1 cellular context compared by ENCODE assay signal in the genomic region with DNA sequence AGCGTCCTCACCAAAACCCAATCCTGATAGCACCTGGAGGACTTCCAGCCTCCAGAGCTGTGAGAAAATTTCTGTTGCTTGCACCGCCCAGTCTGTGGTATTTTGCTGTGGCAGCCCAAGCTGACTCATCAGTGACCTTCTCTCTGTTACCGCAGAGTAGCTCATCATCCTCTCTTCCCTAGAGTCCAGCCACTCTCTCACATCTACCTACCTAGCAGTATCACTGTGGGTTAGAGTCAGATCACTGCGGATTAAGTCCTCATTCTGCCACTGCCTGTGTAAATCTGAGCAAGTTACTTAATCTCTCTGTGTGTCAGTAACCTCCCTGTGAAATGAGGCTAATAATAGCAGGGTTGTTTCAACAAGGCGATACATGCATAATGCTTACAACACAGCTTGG.
TF ChIP-seq lines count a peak whose summit lies in the region.

No MANE protein-coding gene starts in this region.

TF ChIP-seq in GM12878, 131 proteins besides CTCF, POLR2A, EP300 and RAD21 (continued from another document):
- TF ChIP-seq SIX5 (IDR thresholded peaks at IDR 0.05; ENCODE audit: low read depth, low read length, severe bottlenecking) (no peak), EED (IDR thresholded peaks at IDR 0.05; ENCODE audit: low read depth) (peak; percentile 74), JUND (IDR thresholded peaks at IDR 0.05; ENCODE audit: low read depth, low read length) (no peak), MYB (IDR thresholded peaks at IDR 0.05; ENCODE audit: borderline replicate concordance, low read depth, low read length) (no peak), NFXL1 (IDR thresholded peaks at IDR 0.05; ENCODE audit: borderline replicate concordance) (no peak), ZZZ3 (IDR thresholded peaks at IDR 0.05; ENCODE audit: control insufficient read depth, insufficient read length, low read depth) (no peak), POU2F2 (IDR thresholded peaks at IDR 0.05; ENCODE audit: borderline replicate concordance, low read depth, low read length) (no peak), SREBF1 (IDR thresholded peaks at IDR 0.05; ENCODE audit: low read length) (no peak), ETV6 (conservative IDR thresholded peaks at IDR 0.05 in 1 of 2, IDR thresholded peaks at IDR 0.05 in 1 of 2; ENCODE audit: borderline replicate concordance in 1 of 2, low read depth in 1 of 2) (no peak), BACH1 (IDR thresholded peaks at IDR 0.05; ENCODE audit: borderline replicate concordance) (no peak), CHD1 (IDR thresholded peaks at IDR 0.05; ENCODE audit: low read depth, low read length) (no peak), NFYA (IDR thresholded peaks at IDR 0.05; ENCODE audit: borderline replicate concordance, low read depth, low read length) (no peak), BRCA1 (IDR thresholded peaks at IDR 0.05; ENCODE audit: low read depth, low read length) (no peak), STAT3 (IDR thresholded peaks at IDR 0.05; ENCODE audit: low read depth, low read length) (no peak), FOXM1 (IDR thresholded peaks at IDR 0.05; ENCODE audit: low read depth, low read length) (no peak), ZNF274 (IDR thresholded peaks at IDR 0.05; ENCODE audit: insufficient read depth, insufficient read length) (no peak), MEF2A (IDR thresholded peaks at IDR 0.05; ENCODE audit: insufficient read depth, low read depth, low read length) (0 out of 2 replicates have a peak, but pooled peaks have one; percentile 31), SPI1 (IDR thresholded peaks at IDR 0.05; ENCODE audit: borderline replicate concordance, insufficient read depth, low read depth, low read length) (no peak), STAT1 (conservative IDR thresholded peaks at IDR 0.05) (no peak), SMC3 (IDR thresholded peaks at IDR 0.05; ENCODE audit: borderline replicate concordance, low read length) (no peak), FOS (IDR thresholded peaks at IDR 0.05; ENCODE audit: borderline replicate concordance, extremely low read depth, insufficient read length) (no peak), GABPA (IDR thresholded peaks at IDR 0.05; ENCODE audit: low read depth) (no peak), CHD4 (IDR thresholded peaks at IDR 0.05) (no peak), ZNF384 (IDR thresholded peaks at IDR 0.05; ENCODE audit: borderline replicate concordance, low read depth, low read length) (no peak), ZNF207 (IDR thresholded peaks at IDR 0.05; ENCODE audit: borderline replicate concordance) (no peak)
- TF ChIP-seq, protein P1, sequence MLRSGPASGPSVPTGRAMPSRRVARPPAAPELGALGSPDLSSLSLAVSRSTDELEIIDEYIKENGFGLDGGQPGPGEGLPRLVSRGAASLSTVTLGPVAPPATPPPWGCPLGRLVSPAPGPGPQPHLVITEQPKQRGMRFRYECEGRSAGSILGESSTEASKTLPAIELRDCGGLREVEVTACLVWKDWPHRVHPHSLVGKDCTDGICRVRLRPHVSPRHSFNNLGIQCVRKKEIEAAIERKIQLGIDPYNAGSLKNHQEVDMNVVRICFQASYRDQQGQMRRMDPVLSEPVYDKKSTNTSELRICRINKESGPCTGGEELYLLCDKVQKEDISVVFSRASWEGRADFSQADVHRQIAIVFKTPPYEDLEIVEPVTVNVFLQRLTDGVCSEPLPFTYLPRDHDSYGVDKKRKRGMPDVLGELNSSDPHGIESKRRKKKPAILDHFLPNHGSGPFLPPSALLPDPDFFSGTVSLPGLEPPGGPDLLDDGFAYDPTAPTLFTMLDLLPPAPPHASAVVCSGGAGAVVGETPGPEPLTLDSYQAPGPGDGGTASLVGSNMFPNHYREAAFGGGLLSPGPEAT (IDR thresholded peaks at IDR 0.05; ENCODE audit: low read depth): peak; percentile 51; the same call in 1 of the 2 replicates
- TF ChIP-seq, protein P2, sequence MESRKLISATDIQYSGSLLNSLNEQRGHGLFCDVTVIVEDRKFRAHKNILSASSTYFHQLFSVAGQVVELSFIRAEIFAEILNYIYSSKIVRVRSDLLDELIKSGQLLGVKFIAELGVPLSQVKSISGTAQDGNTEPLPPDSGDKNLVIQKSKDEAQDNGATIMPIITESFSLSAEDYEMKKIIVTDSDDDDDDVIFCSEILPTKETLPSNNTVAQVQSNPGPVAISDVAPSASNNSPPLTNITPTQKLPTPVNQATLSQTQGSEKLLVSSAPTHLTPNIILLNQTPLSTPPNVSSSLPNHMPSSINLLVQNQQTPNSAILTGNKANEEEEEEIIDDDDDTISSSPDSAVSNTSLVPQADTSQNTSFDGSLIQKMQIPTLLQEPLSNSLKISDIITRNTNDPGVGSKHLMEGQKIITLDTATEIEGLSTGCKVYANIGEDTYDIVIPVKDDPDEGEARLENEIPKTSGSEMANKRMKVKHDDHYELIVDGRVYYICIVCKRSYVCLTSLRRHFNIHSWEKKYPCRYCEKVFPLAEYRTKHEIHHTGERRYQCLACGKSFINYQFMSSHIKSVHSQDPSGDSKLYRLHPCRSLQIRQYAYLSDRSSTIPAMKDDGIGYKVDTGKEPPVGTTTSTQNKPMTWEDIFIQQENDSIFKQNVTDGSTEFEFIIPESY (IDR thresholded peaks at IDR 0.05): no peak
- TF ChIP-seq, protein P3, sequence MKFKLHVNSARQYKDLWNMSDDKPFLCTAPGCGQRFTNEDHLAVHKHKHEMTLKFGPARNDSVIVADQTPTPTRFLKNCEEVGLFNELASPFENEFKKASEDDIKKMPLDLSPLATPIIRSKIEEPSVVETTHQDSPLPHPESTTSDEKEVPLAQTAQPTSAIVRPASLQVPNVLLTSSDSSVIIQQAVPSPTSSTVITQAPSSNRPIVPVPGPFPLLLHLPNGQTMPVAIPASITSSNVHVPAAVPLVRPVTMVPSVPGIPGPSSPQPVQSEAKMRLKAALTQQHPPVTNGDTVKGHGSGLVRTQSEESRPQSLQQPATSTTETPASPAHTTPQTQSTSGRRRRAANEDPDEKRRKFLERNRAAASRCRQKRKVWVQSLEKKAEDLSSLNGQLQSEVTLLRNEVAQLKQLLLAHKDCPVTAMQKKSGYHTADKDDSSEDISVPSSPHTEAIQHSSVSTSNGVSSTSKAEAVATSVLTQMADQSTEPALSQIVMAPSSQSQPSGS (IDR thresholded peaks at IDR 0.05; ENCODE audit: low read length): peak; percentile 60; the same call in 1 of the 2 replicates
- TF ChIP-seq, protein P4, sequence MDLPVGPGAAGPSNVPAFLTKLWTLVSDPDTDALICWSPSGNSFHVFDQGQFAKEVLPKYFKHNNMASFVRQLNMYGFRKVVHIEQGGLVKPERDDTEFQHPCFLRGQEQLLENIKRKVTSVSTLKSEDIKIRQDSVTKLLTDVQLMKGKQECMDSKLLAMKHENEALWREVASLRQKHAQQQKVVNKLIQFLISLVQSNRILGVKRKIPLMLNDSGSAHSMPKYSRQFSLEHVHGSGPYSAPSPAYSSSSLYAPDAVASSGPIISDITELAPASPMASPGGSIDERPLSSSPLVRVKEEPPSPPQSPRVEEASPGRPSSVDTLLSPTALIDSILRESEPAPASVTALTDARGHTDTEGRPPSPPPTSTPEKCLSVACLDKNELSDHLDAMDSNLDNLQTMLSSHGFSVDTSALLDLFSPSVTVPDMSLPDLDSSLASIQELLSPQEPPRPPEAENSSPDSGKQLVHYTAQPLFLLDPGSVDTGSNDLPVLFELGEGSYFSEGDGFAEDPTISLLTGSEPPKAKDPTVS (IDR thresholded peaks at IDR 0.05; ENCODE audit: low read depth, low read length): no peak
TF ChIP-seq in GM12878: peak in this region for 22.
